Comparison of ENCODE assay signal across 12 cellular contexts in genomic region chr20:33076662-33077398, GRCh38. TPM values are rescaled to one million over a fixed set of nuclear protein-coding genes. Genes with fewer than 3 reads are reported as not detected.
DNase-seq lines count a peak whose midpoint lies in the region; ATAC-seq and TF ChIP-seq lines count a peak whose summit lies in the region.
"Had no signal": no experiment of that assay in that cellular context is flagged by ENCODE, and none has a peak within 500 bp of the region (broad histone marks: within the 10 kb centered on the region; RNA-seq: fewer than 3 reads in every experiment).

No MANE protein-coding gene starts in this region.

- H3K9ac ChIP-seq in MM.1S (ENCODE audit: low read length): no peak overlapping the region

- no peak overlapping the region for H2AFZ ChIP-seq in MM.1S (ENCODE audit: low read length)

- H3K27me3 ChIP-seq in MM.1S (replicated peaks; ENCODE audit: insufficient read depth, low read length): peaks cover 43% of the 10 kb centered on the region
- peaks cover 0 to 15% (median 0%) of the 10 kb centered on the region in 7 donors for H3K27me3 ChIP-seq in spleen (replicated peaks in 1 of 7)

- H3K4me3 Mint-ChIP-seq in activated CD4-positive, alpha-beta T cell treated with anti-CD3 and anti-CD28 coated beads for 36 hours: no peak overlapping the region
- no peak overlapping the region for H3K4me3 Mint-ChIP-seq in chondrocyte (ENCODE audit: unreplicated experiment)
- H3K4me3 Mint-ChIP-seq: T-helper 1 cell treated with Interleukin-12 subunit alpha and Interleukin-12 subunit beta and Interleukin-4 antibody, amounts not matched to agents 30 μg/mL and 1 μg/mL, for 36 hours had no signal

- H3K36me3 ChIP-seq in MM.1S (replicated peaks; ENCODE audit: insufficient read depth, low read length) (no peaks in the 10 kb centered on the region), spleen (no peaks in the 10 kb centered on the region)

- no peaks in the 10 kb centered on the region for H3F3A ChIP-seq in MM.1S (ENCODE audit: insufficient read depth, low read length)

- H3K4me1 Mint-ChIP-seq in activated CD4-positive, alpha-beta T cell treated with anti-CD3 and anti-CD28 coated beads for 36 hours: peaks cover 2% of the 10 kb centered on the region
- H3K4me1 Mint-ChIP-seq in chondrocyte (ENCODE audit: low read depth): no peaks in the 10 kb centered on the region

- CTCF ChIA-PET in activated CD4-positive, alpha-beta T cell treated with anti-CD3 and anti-CD28 coated beads for 36 hours (lab: Charles Lee): interaction anchor here (0.6 to 0.8 kb wide), 3 partner anchors 12 to 104 kb away, joined by 3 to 4 read pairs (median 3); no protein-coding TSS in a partner anchor

- TF ChIP-seq CTCF in MM.1S (IDR thresholded peaks at IDR 0.05; ENCODE audit: low read length) (peak; percentile 25), chondrocyte (IDR thresholded peaks at IDR 0.05) (peak; percentile 54), spleen (IDR thresholded peaks at IDR 0.05 in 8 of 11, conservative IDR thresholded peaks at IDR 0.05 in 3 of 11) (peak in 6 of 11 experiments; percentile 15 to 55 (median 31)), coronary artery (IDR thresholded peaks at IDR 0.05) (no peak)

- H3K27ac ChIP-seq in MM.1S (ENCODE audit: low read length): no peak overlapping the region
- H3K27ac ChIP-seq in spleen: no peak overlapping the region
- no peak overlapping the region for H3K27ac ChIP-seq in coronary artery

- no peaks in the 10 kb centered on the region for H3K4me1 ChIP-seq in MM.1S (ENCODE audit: low read length)
- no peaks in the 10 kb centered on the region for H3K4me1 ChIP-seq in spleen

- WGBS in spleen, 5 donors: 63 to 84% (median 73%) methylated on average over 5 to 6 of the region's 6 CpGs

- H3K9me3 ChIP-seq in MM.1S (replicated peaks; ENCODE audit: insufficient read depth, low read length) (no peaks in the 10 kb centered on the region), spleen (no peaks in the 10 kb centered on the region)

- no peak overlapping the region for H3K4me2 ChIP-seq in MM.1S (ENCODE audit: low read depth, low read length)

- no peaks in the 10 kb centered on the region for H3K9me3 Mint-ChIP-seq in activated CD4-positive, alpha-beta T cell treated with anti-CD3 and anti-CD28 coated beads for 36 hours (ENCODE audit: low read depth)
- peaks cover 5% of the 10 kb centered on the region for H3K9me3 Mint-ChIP-seq in chondrocyte (ENCODE audit: low read depth)
- H3K9me3 Mint-ChIP-seq: T-helper 1 cell treated with Interleukin-12 subunit alpha and Interleukin-12 subunit beta and Interleukin-4 antibody, amounts not matched to agents 30 μg/mL and 1 μg/mL, for 36 hours had no signal

- POLR2A ChIA-PET in activated CD4-positive, alpha-beta T cell treated with anti-CD3 and anti-CD28 coated beads for 36 hours (lab: Charles Lee): no interaction called here

- H3K36me3 Mint-ChIP-seq in activated CD4-positive, alpha-beta T cell treated with anti-CD3 and anti-CD28 coated beads for 36 hours (ENCODE audit: low read depth): no peaks in the 10 kb centered on the region
- H3K36me3 Mint-ChIP-seq in chondrocyte (ENCODE audit: low read depth): peaks cover 3% of the 10 kb centered on the region

- no peak overlapping the region for H3K4me3 ChIP-seq in MM.1S (ENCODE audit: low read length)
- H3K4me3 ChIP-seq in spleen: no peak overlapping the region
- H3K4me3 ChIP-seq in coronary artery: no peak overlapping the region

- no peak for ATAC-seq in activated CD4-positive, alpha-beta T cell treated with anti-CD3 and anti-CD28 coated beads for 36 hours
- ATAC-seq in HG03159 (IDR thresholded peaks at IDR 0.05; ENCODE audit: unreplicated experiment): no peak
- ATAC-seq: right cardiac atrium had no signal

- DNase-seq in activated CD4-positive, alpha-beta T cell treated with anti-CD3 and anti-CD28 coated beads for 36 hours: peak; percentile 14
- DNase-seq in activated CD4-positive, alpha-beta T cell treated with anti-CD3 and anti-CD28 coated beads for 48 hours: no peak
- DNase-seq in MM.1S (no peak), chondrocyte (ENCODE audit: low spot score) (no peak), spleen (peak; percentile 45), NCI-H2171 (lab: John Stamatoyannopoulos, UW) (no peak), coronary artery (ENCODE audit: low spot score) (no peak)
- DNase-seq: right cardiac atrium had no signal

- no peaks in the 10 kb centered on the region for H3K9me2 ChIP-seq in MM.1S (replicated peaks; ENCODE audit: insufficient read depth, low read length)

- intact Hi-C loops in activated CD4-positive, alpha-beta T cell treated with anti-CD3 and anti-CD28 coated beads for 36 hours (cut with DNase I, micrococcal nuclease): loop anchor here (1.0 kb wide), 1 partner anchor 175 kb away; no protein-coding TSS in a partner anchor
- intact Hi-C loops in spleen (cut with DNase I; ENCODE audit: low total_unique reads): no loop called here

- no peaks in the 10 kb centered on the region for H3K27me3 Mint-ChIP-seq in activated CD4-positive, alpha-beta T cell treated with anti-CD3 and anti-CD28 coated beads for 36 hours
- H3K27me3 Mint-ChIP-seq in chondrocyte (ENCODE audit: low read depth): peaks cover 69% of the 10 kb centered on the region

- no peak overlapping the region for H3K27ac Mint-ChIP-seq in activated CD4-positive, alpha-beta T cell treated with anti-CD3 and anti-CD28 coated beads for 36 hours
- no peak overlapping the region for H3K27ac Mint-ChIP-seq in chondrocyte (ENCODE audit: unreplicated experiment)
- H3K27ac Mint-ChIP-seq: T-helper 1 cell treated with Interleukin-12 subunit alpha and Interleukin-12 subunit beta and Interleukin-4 antibody, amounts not matched to agents 30 μg/mL and 1 μg/mL, for 36 hours had no signal

- no peaks in the 10 kb centered on the region for H3K79me2 ChIP-seq in MM.1S (ENCODE audit: low read length)

- no peaks in the 10 kb centered on the region for H4K20me1 ChIP-seq in MM.1S (ENCODE audit: insufficient read depth, low read length)

- TF ChIP-seq POLR2A in spleen (IDR thresholded peaks at IDR 0.05): no peak

RNA-seq across cellular contexts. Expression of gene BPIFB4, which starts 2.6 kb away (rescaled TPM):
- not detected for total RNA-seq in activated CD4-positive, alpha-beta T cell treated with anti-CD3 and anti-CD28 coated beads for 36 hours
- total RNA-seq in chondrocyte (not detected in 3 replicates), spleen (not detected)
- polyA plus RNA-seq in spleen: not detected
- total RNA-seq: LHCN-M2, subcutaneous adipose tissue had no signal
- polyA plus RNA-seq: right cardiac atrium had no signal

RNA-seq across cellular contexts. Expression of gene BPIFB3, which starts 23.1 kb away (rescaled TPM):
- not detected for total RNA-seq in activated CD4-positive, alpha-beta T cell treated with anti-CD3 and anti-CD28 coated beads for 36 hours
- total RNA-seq in chondrocyte (not detected in 3 replicates), spleen (not detected)
- not detected for polyA plus RNA-seq in spleen
- total RNA-seq: LHCN-M2, right cardiac atrium, subcutaneous adipose tissue had no signal
- polyA plus RNA-seq: right cardiac atrium had no signal

RNA-seq across cellular contexts. Expression of gene BPIFB6, which starts 45.4 kb away (rescaled TPM):
- not detected for total RNA-seq in activated CD4-positive, alpha-beta T cell treated with anti-CD3 and anti-CD28 coated beads for 36 hours
- total RNA-seq in chondrocyte: not detected in 3 replicates
- total RNA-seq in spleen: not detected
- not detected for polyA plus RNA-seq in spleen
- total RNA-seq: LHCN-M2, right cardiac atrium, subcutaneous adipose tissue had no signal
- polyA plus RNA-seq: right cardiac atrium had no signal

Comparison
In these comparisons a context has a peak if more than half of its experiments do, and no peak if none do; other contexts are left out.
1. DNase-seq: peak in activated CD4-positive, alpha-beta T cell treated with anti-CD3 and anti-CD28 coated beads for 36 hours (single experiment) and spleen (single experiment); none in activated CD4-positive, alpha-beta T cell treated with anti-CD3 and anti-CD28 coated beads for 48 hours (single experiment), MM.1S (single experiment), chondrocyte (single experiment), NCI-H2171 (single experiment) and coronary artery (single experiment).